14 cellular contexts compared by ENCODE assay signal in the genomic region with DNA sequence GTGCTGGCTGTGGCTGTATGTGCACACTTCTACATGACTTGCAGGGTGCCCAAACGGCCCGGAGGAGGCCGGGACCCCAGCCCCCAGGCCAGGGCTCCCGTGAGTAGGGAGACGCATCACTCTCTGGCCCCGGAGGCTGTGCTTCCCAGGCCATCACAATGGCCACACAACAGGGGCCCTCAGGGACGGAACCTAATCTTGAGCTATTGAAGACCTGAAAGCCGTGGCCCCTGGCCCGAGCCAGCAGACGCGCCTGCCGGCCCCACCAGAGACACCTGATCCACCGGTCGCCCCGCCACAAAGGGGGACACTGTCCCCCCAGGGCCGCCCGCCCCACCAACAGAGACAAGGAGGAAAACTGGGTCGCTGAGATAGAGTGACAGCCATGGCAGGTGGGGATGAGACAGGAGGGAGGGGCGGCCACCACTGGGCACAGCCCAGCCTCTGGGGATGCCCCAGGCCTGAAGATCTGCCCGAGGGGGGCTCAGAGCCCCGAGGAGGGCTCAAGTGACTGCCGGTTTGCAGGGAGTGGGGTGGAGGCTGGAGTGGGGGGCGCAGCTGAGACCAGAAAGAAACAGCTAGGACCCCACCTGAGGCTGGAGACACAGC. TPM values are rescaled to one million over a fixed set of nuclear protein-coding genes. Genes with fewer than 3 reads are reported as not detected.
A peak's percentile ranks its signal among the peaks of the same experiment; 100 is the strongest.
DNase-seq lines count a peak whose midpoint lies in the region; ATAC-seq and TF ChIP-seq lines count a peak whose summit lies in the region.
"Had no signal": no experiment of that assay in that cellular context is flagged by ENCODE, and none has a peak within 500 bp of the region (broad histone marks: within the 10 kb centered on the region; RNA-seq: fewer than 3 reads in every experiment).

No MANE protein-coding gene starts in this region.

- H3K9ac ChIP-seq in BLaER1 treated with 17β-estradiol and CSF1 and Interleukin-3, amounts not matched to agents 10 nM and 100 nM = peak overlapping the region in 10 of 11 experiments; percentile 23 to 90 (median 86); a peak in 18 of 22 replicates

- peak overlapping the region in 8 of 10 experiments; percentile 23 to 63 (median 45); a peak in 14 of 20 replicates for H3K4me3 ChIP-seq in BLaER1 treated with 17β-estradiol and CSF1 and Interleukin-3, amounts not matched to agents 10 nM and 100 nM
- peak overlapping the region; percentile 31 for H3K4me3 ChIP-seq in DOHH2 (ENCODE audit: low read length)

- H3K36me3 ChIP-seq in BLaER1 treated with 17β-estradiol and CSF1 and Interleukin-3, amounts not matched to agents 10 nM and 100 nM = no peaks in the 10 kb centered on the region
- H3K36me3 ChIP-seq in DOHH2 (ENCODE audit: control insufficient read depth, low read length) = no peaks in the 10 kb centered on the region
- H3K36me3 ChIP-seq: left lung had no signal

- no peak for ATAC-seq in activated CD8-positive, alpha-beta T cell treated with anti-CD3 and anti-CD28 coated beads, Interleukin-2, amount 10 ng/mL, durations not matched to agents 7 days and 5 days
- ATAC-seq in naive B cell (ENCODE audit: low read depth in 2 of 2) (no peak), HG03442 (IDR thresholded peaks at IDR 0.05; ENCODE audit: unreplicated experiment) (no peak), GM18519 (IDR thresholded peaks at IDR 0.05; ENCODE audit: low FRiP score, unreplicated experiment) (no peak)

- no peak for TF ChIP-seq CTCF in DOHH2 (IDR thresholded peaks at IDR 0.05; ENCODE audit: low read depth, low read length, poor library complexity, severe bottlenecking)

- CTCF ChIA-PET in activated CD8-positive, alpha-beta T cell treated with anti-CD3 and anti-CD28 coated beads, Interleukin-2, amount 10 ng/mL, durations not matched to agents 7 days and 5 days (lab: Charles Lee) = interaction anchor here (1.5 kb wide), 1 partner anchor 13 kb away, joined by 3 read pairs; no protein-coding TSS in a partner anchor

- no peaks in the 10 kb centered on the region for H3K27me3 Mint-ChIP-seq in activated CD8-positive, alpha-beta T cell treated with anti-CD3 and anti-CD28 coated beads, Interleukin-2, amount 10 ng/mL, durations not matched to agents 7 days and 5 days (ENCODE audit: low read depth)
- H3K27me3 Mint-ChIP-seq in naive B cell = no peaks in the 10 kb centered on the region

- peak overlapping the region; percentile 84 to 98 (median 95) for H3K4me2 ChIP-seq in BLaER1 treated with 17β-estradiol and CSF1 and Interleukin-3, amounts not matched to agents 10 nM and 100 nM
- peak overlapping the region; percentile 51 for H3K4me2 ChIP-seq in DOHH2 (ENCODE audit: low read length)

- H3K27ac ChIP-seq in BLaER1 treated with 17β-estradiol and CSF1 and Interleukin-3, amounts not matched to agents 10 nM and 100 nM = peak overlapping the region in 10 of 11 experiments; percentile 77 to 99 (median 96); a peak in 20 of 22 replicates
- 0 out of 2 replicates have a peak overlapping the region, but pooled peaks have one; percentile 5 for H3K27ac ChIP-seq in DOHH2 (ENCODE audit: low read depth, low read length)

- peaks cover 57 to 100% (median 99%) of the 10 kb centered on the region in 10 experiments for H3K4me1 ChIP-seq in BLaER1 treated with 17β-estradiol and CSF1 and Interleukin-3, amounts not matched to agents 10 nM and 100 nM
- peaks cover 58% of the 10 kb centered on the region for H3K4me1 ChIP-seq in DOHH2 (ENCODE audit: control insufficient read depth, low read length)

- no peaks in the 10 kb centered on the region for H4K20me1 ChIP-seq in BLaER1 treated with 17β-estradiol and CSF1 and Interleukin-3, amounts not matched to agents 10 nM and 100 nM
- no peaks in the 10 kb centered on the region for H4K20me1 ChIP-seq in DOHH2 (ENCODE audit: control insufficient read depth, insufficient read depth, low read depth, low read length)

- no peak for DNase-seq in activated CD8-positive, alpha-beta T cell treated with anti-CD3 and anti-CD28 coated beads, Interleukin-2, amount 10 ng/mL, durations not matched to agents 7 days and 5 days
- peak; percentile 32 for DNase-seq in naive B cell
- DNase-seq in SW480 (ENCODE audit: low spot score) = no peak
- DNase-seq in NCI-H526 (lab: John Stamatoyannopoulos, UW) = no peak
- DNase-seq: head of caudate nucleus, NCI-H1417 treated with DMSO at 0.1 percent for 48 hours had no signal

- no peaks in the 10 kb centered on the region for H3K9me2 ChIP-seq in DOHH2 (replicated peaks; ENCODE audit: control insufficient read depth, low read length)

- H3K9me3 ChIP-seq in BLaER1 treated with 17β-estradiol and CSF1 and Interleukin-3, amounts not matched to agents 10 nM and 100 nM (replicated peaks in 1 of 11) = no peaks in the 10 kb centered on the region
- H3K9me3 ChIP-seq in DOHH2 (ENCODE audit: control insufficient read depth, insufficient read depth, low read length) = no peaks in the 10 kb centered on the region
- H3K9me3 ChIP-seq: left lung had no signal

- POLR2A ChIA-PET in activated CD8-positive, alpha-beta T cell treated with anti-CD3 and anti-CD28 coated beads, Interleukin-2, amount 10 ng/mL, durations not matched to agents 7 days and 5 days (lab: Charles Lee) = interaction anchor here (0.7 to 4.4 kb wide), 6 partner anchors 8 to 136 kb away, joined by 3 to 57 read pairs (median 4); partner anchors contain the start of gene LFNG

- peak overlapping the region; percentile 70 for H3K4me3 Mint-ChIP-seq in activated CD8-positive, alpha-beta T cell treated with anti-CD3 and anti-CD28 coated beads, Interleukin-2, amount 10 ng/mL, durations not matched to agents 7 days and 5 days
- peak overlapping the region; percentile 79 to 91 (median 88) for H3K4me3 Mint-ChIP-seq in naive B cell

- peak overlapping the region; percentile 92 for H3K27ac Mint-ChIP-seq in activated CD8-positive, alpha-beta T cell treated with anti-CD3 and anti-CD28 coated beads, Interleukin-2, amount 10 ng/mL, durations not matched to agents 7 days and 5 days
- H3K27ac Mint-ChIP-seq in naive B cell = peak overlapping the region in 5 of 6 donors; percentile 99 to 100 (median 100)

- H3K79me2 ChIP-seq in DOHH2 (ENCODE audit: control insufficient read depth, low read length) = no peaks in the 10 kb centered on the region

- H3F3A ChIP-seq in DOHH2 (ENCODE audit: control insufficient read depth, insufficient read depth) = peaks cover 8% of the 10 kb centered on the region

- H3K4me1 Mint-ChIP-seq in activated CD8-positive, alpha-beta T cell treated with anti-CD3 and anti-CD28 coated beads, Interleukin-2, amount 10 ng/mL, durations not matched to agents 7 days and 5 days (ENCODE audit: low read depth) = peaks cover 62% of the 10 kb centered on the region
- H3K4me1 Mint-ChIP-seq in naive B cell = peaks cover 53 to 65% (median 65%) of the 10 kb centered on the region in 3 donors

- peaks cover 0 to 13% (median 0%) of the 10 kb centered on the region in 11 experiments; a peak in 3 of 22 replicates for H3K27me3 ChIP-seq in BLaER1 treated with 17β-estradiol and CSF1 and Interleukin-3, amounts not matched to agents 10 nM and 100 nM
- H3K27me3 ChIP-seq in DOHH2 (ENCODE audit: control insufficient read depth, low read length) = peaks cover 10% of the 10 kb centered on the region

- no peaks in the 10 kb centered on the region for H3K9me3 Mint-ChIP-seq in activated CD8-positive, alpha-beta T cell treated with anti-CD3 and anti-CD28 coated beads, Interleukin-2, amount 10 ng/mL, durations not matched to agents 7 days and 5 days (ENCODE audit: insufficient read depth)
- no peaks in the 10 kb centered on the region for H3K9me3 Mint-ChIP-seq in naive B cell

- H3K36me3 Mint-ChIP-seq in activated CD8-positive, alpha-beta T cell treated with anti-CD3 and anti-CD28 coated beads, Interleukin-2, amount 10 ng/mL, durations not matched to agents 7 days and 5 days (ENCODE audit: low read depth) = no peaks in the 10 kb centered on the region
- no peaks in the 10 kb centered on the region for H3K36me3 Mint-ChIP-seq in naive B cell

RNA-seq across cellular contexts. Expression of gene LFNG, which starts 10.2 kb away (rescaled TPM):
- total RNA-seq in activated CD8-positive, alpha-beta T cell treated with anti-CD3 and anti-CD28 coated beads, Interleukin-2, amount 10 ng/mL, durations not matched to agents 7 days and 5 days = 100 to 1,000 TPM; 134 to 136 TPM
- polyA plus RNA-seq in naive B cell (ENCODE audit: low read depth in 6 of 6) = 1 to 10 TPM in 5 of 6 donors, under 1 TPM in 1; 0.59 to 4.0 (median 2.2) TPM

RNA-seq across cellular contexts. Expression of gene GRIFIN, which starts 33.2 kb away (rescaled TPM):
- total RNA-seq in activated CD8-positive, alpha-beta T cell treated with anti-CD3 and anti-CD28 coated beads, Interleukin-2, amount 10 ng/mL, durations not matched to agents 7 days and 5 days = not detected
- polyA plus RNA-seq in naive B cell (ENCODE audit: low read depth in 6 of 6) = not detected
- total RNA-seq: activated CD8-positive, alpha-beta memory T cell treated with anti-CD3 and anti-CD28 coated beads for 36 hours; endothelial cell of umbilical vein; left lung; osteocyte had no signal
- polyA plus RNA-seq: endothelial cell of umbilical vein had no signal

RNA-seq across cellular contexts. Expression of gene BRAT1, which starts 45.9 kb away (rescaled TPM):
- 10 to 100 TPM; 39.4 to 40.7 TPM for total RNA-seq in activated CD8-positive, alpha-beta T cell treated with anti-CD3 and anti-CD28 coated beads, Interleukin-2, amount 10 ng/mL, durations not matched to agents 7 days and 5 days
- 10 to 100 TPM; 17.7 to 29.3 (median 20.6) TPM for polyA plus RNA-seq in naive B cell (ENCODE audit: low read depth in 6 of 6)

RNA-seq across cellular contexts. Expression of gene IQCE, which starts 49.4 kb away (rescaled TPM):
- total RNA-seq in activated CD8-positive, alpha-beta T cell treated with anti-CD3 and anti-CD28 coated beads, Interleukin-2, amount 10 ng/mL, durations not matched to agents 7 days and 5 days = 10 to 100 TPM; 11.6 to 12.4 TPM
- polyA plus RNA-seq in naive B cell (ENCODE audit: low read depth in 6 of 6) = 1 to 10 TPM in 4 of 6 donors, under 1 TPM in 1, not detected in 1; 0.36 to 1.7 (median 1.3) TPM
